10 cellular contexts compared by ENCODE assay signal in the genomic region with DNA sequence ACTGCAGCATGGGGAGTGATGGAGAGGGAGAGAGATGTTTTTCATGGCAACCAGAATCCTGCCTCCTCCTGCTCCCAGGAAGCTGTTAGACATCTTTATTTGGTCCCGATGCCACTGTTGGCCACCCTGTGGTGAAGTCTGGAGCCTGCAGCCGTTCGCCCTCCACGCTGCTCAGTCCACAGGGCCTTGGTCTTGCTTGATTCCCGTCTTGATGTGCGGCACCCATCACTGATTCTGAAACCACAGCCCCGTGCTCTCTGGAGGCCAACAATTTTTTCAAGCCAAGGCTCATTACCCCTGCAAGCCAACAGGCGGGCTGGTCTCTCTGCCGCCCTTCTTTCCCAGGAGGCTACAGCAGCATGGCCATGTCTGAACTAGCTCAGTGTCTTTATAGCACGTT. TPM values are rescaled to one million over a fixed set of nuclear protein-coding genes. Genes with fewer than 3 reads are reported as not detected.
DNase-seq lines count a peak whose midpoint lies in the region; ATAC-seq, FAIRE-seq and TF ChIP-seq lines count a peak whose summit lies in the region.
"Had no signal": no experiment of that assay in that cellular context is flagged by ENCODE, and none has a peak within 500 bp of the region (broad histone marks: within the 10 kb centered on the region; RNA-seq: fewer than 3 reads in every experiment).

No MANE protein-coding gene starts in this region.

- H3K4me3 Mint-ChIP-seq in activated CD4-positive, alpha-beta memory T cell treated with anti-CD3 and anti-CD28 coated beads, Interleukin-2, amount 10 ng/mL, durations not matched to agents 7 days and 5 days = no peak overlapping the region

- no peak for DNase-seq in BJ (ENCODE audit: low read depth)
- peak; percentile 56 for DNase-seq in SK-MEL-5 (ENCODE audit: low read depth, low spot score)
- no peak for DNase-seq in kidney
- DNase-seq in NCI-H524 treated with DMSO at 0.1 percent for 48 hours (lab: John Stamatoyannopoulos, UW) = no peak
- no peak for DNase-seq in activated CD4-positive, alpha-beta memory T cell treated with anti-CD3 and anti-CD28 coated beads, Interleukin-2, amount 10 ng/mL, durations not matched to agents 7 days and 5 days
- no peak for DNase-seq in T-helper 9 cell
- no peak for DNase-seq in NCI-H345 treated with DMSO at 0.1 percent for 48 hours (lab: John Stamatoyannopoulos, UW; ENCODE audit: unreplicated experiment)

- no peak for FAIRE-seq in kidney (lab: Jason Lieb, UNC)

- no peaks in the 10 kb centered on the region for H3K9me3 Mint-ChIP-seq in activated CD4-positive, alpha-beta memory T cell treated with anti-CD3 and anti-CD28 coated beads, Interleukin-2, amount 10 ng/mL, durations not matched to agents 7 days and 5 days
- H3K9me3 Mint-ChIP-seq: activated naive CD4-positive, alpha-beta T cell treated with anti-CD3 and anti-CD28 coated beads, Interleukin-2, amount 50 U/mL, for 72 hours had no signal

- peaks cover 20% of the 10 kb centered on the region for H3K36me3 Mint-ChIP-seq in activated CD4-positive, alpha-beta memory T cell treated with anti-CD3 and anti-CD28 coated beads, Interleukin-2, amount 10 ng/mL, durations not matched to agents 7 days and 5 days (ENCODE audit: low read depth)
- H3K36me3 Mint-ChIP-seq: activated naive CD4-positive, alpha-beta T cell treated with anti-CD3 and anti-CD28 coated beads, Interleukin-2, amount 50 U/mL, for 72 hours had no signal

- H3K9me3 ChIP-seq in kidney (ENCODE audit: control insufficient read depth in 1 of 2, low read length in 2 of 2) = no peaks in the 10 kb centered on the region

- no peaks in the 10 kb centered on the region for H3K27me3 ChIP-seq in BJ (ENCODE audit: control insufficient read depth, insufficient read depth, low read length)

- no peak overlapping the region for H3K27ac Mint-ChIP-seq in activated CD4-positive, alpha-beta memory T cell treated with anti-CD3 and anti-CD28 coated beads, Interleukin-2, amount 10 ng/mL, durations not matched to agents 7 days and 5 days

- no peaks in the 10 kb centered on the region for H3K4me1 ChIP-seq in kidney (ENCODE audit: control insufficient read depth in 1 of 2, insufficient read depth in 1 of 2, low read depth in 1 of 2, low read length in 2 of 2)

- no peaks in the 10 kb centered on the region for H3K4me1 Mint-ChIP-seq in activated CD4-positive, alpha-beta memory T cell treated with anti-CD3 and anti-CD28 coated beads, Interleukin-2, amount 10 ng/mL, durations not matched to agents 7 days and 5 days

- no peak overlapping the region for H3K4me3 ChIP-seq in BJ (ENCODE audit: low read depth, low read length)
- H3K4me3 ChIP-seq in kidney (ENCODE audit: low read length in 2 of 2) = no peak overlapping the region
- H3K4me3 ChIP-seq: skin epidermis had no signal

- in situ Hi-C loops in SK-MEL-5 (cut with HindIII; ENCODE audit: low pct_unique_long_range_greater_than_20kb, low sequenced_read_pairs) = no loop called here

- POLR2A ChIA-PET in BJ (lab: Charles Lee) = no interaction called here
- POLR2A ChIA-PET in activated CD4-positive, alpha-beta memory T cell treated with anti-CD3 and anti-CD28 coated beads, Interleukin-2, amount 10 ng/mL, durations not matched to agents 7 days and 5 days (lab: Charles Lee) = no interaction called here

- H3K36me3 ChIP-seq in BJ (ENCODE audit: control insufficient read depth, insufficient read depth, low read length) (peaks cover 27% of the 10 kb centered on the region), kidney (ENCODE audit: control insufficient read depth in 1 of 2, insufficient read depth in 2 of 2, low read length in 2 of 2) (peaks cover 25 to 28% of the 10 kb centered on the region in 2 donors)

- TF ChIP-seq CTCF in BJ (IDR thresholded peaks at IDR 0.05; ENCODE audit: insufficient read depth, low read depth, low read length) (peak; percentile 40), kidney (IDR thresholded peaks at IDR 0.05; ENCODE audit: borderline replicate concordance, extremely low read depth, insufficient read depth) (peak; percentile 9)

- CTCF ChIA-PET in BJ (lab: Yijun Ruan, JAX) = interaction anchor here (1.0 to 2.5 kb wide), 6 partner anchors 10 to 161 kb away, joined by 3 to 10 read pairs (median 4); no protein-coding TSS in a partner anchor
- CTCF ChIA-PET in activated CD4-positive, alpha-beta memory T cell treated with anti-CD3 and anti-CD28 coated beads, Interleukin-2, amount 10 ng/mL, durations not matched to agents 7 days and 5 days (lab: Charles Lee) = no interaction called here

- ATAC-seq in GM21619 (IDR thresholded peaks at IDR 0.05; ENCODE audit: unreplicated experiment) = peak; percentile 64

- H3K27ac ChIP-seq in kidney (ENCODE audit: low read depth in 2 of 2, low read length in 2 of 2) = no peak overlapping the region

- no peaks in the 10 kb centered on the region for H3K27me3 Mint-ChIP-seq in activated CD4-positive, alpha-beta memory T cell treated with anti-CD3 and anti-CD28 coated beads, Interleukin-2, amount 10 ng/mL, durations not matched to agents 7 days and 5 days

- intact Hi-C loops in kidney (cut with DNase I) = no loop called here

- H3K9ac ChIP-seq in kidney (ENCODE audit: low read length in 2 of 2) = no peak overlapping the region

RNA-seq across cellular contexts. Expression of a gene that starts 24.5 kb away (rescaled TPM):
- polyA plus RNA-seq in BJ (2011; rRNA removed) (0.04 and 0.06 TPM in 2 replicates), kidney (ENCODE audit: insufficient read depth, low read depth, low replicate concordance) (not detected)
- polyA minus RNA-seq in BJ (2011; rRNA and poly(A)+ RNA removed) = 0.05 TPM in 1 of 2 replicates, not detected in the other
- total RNA-seq in SK-MEL-5 (2014; rRNA removed; shearing (Covaris generic)) = 0.05 TPM in 1 of 2 replicates, not detected in the other
- not detected in 2 replicates for polyA plus RNA-seq in SK-MEL-5 (2015; cell fraction: cytosol; rRNA removed)
- not detected in 2 replicates for polyA plus RNA-seq in SK-MEL-5 (2015; cell fraction: nucleus; rRNA removed)
- total RNA-seq in kidney = 1.2 TPM
- not detected for total RNA-seq in activated CD4-positive, alpha-beta memory T cell treated with anti-CD3 and anti-CD28 coated beads, Interleukin-2, amount 10 ng/mL, durations not matched to agents 7 days and 5 days
- total RNA-seq: activated naive CD4-positive, alpha-beta T cell treated with anti-CD3 and anti-CD28 coated beads, Interleukin-2, amount 50 U/mL, for 72 hours had no signal
